Comparison of ENCODE assay signal across 1 cellular context in the genomic region with DNA sequence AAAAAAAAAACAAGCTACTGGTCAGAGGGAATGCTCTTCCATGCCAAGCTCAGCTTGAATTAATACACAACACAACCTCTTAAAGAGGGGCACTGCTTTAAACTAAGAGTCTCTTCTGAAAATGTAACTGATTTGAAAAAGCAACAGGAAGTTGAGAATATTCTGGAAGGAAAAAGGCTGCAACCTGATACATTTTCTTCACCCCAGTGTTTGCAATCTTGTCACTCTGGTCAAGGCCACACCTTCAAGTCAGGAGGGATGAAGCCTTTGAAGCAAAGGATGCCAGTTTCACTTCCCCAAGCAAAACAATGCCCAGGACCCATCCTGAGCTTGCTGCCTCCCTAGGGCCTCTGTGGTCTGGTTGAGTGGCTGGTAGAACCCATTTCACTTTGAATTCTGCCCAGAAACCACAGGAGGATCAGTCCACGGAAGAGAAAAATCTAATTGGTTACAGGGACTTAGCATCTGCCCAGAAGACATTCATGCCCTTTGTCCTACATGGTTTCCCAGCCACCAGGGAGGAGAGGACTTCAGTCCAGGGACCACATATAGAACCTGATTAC.
TF ChIP-seq lines count a peak whose summit lies in the region.

No MANE protein-coding gene starts in this region.

TF ChIP-seq in GM12878, 131 proteins besides CTCF, POLR2A, EP300 and RAD21 (continued from another document and continues in another):
- TF ChIP-seq, protein P1, sequence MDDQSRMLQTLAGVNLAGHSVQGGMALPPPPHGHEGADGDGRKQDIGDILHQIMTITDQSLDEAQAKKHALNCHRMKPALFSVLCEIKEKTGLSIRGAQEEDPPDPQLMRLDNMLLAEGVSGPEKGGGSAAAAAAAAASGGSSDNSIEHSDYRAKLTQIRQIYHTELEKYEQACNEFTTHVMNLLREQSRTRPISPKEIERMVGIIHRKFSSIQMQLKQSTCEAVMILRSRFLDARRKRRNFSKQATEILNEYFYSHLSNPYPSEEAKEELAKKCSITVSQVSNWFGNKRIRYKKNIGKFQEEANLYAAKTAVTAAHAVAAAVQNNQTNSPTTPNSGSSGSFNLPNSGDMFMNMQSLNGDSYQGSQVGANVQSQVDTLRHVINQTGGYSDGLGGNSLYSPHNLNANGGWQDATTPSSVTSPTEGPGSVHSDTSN (IDR thresholded peaks at IDR 0.05; ENCODE audit: insufficient replicate concordance, low read depth, low read length) = no peak
- TF ChIP-seq GATAD2B (conservative IDR thresholded peaks at IDR 0.05; ENCODE audit: low read depth) (peak; percentile 92), TCF7 (IDR thresholded peaks at IDR 0.05; ENCODE audit: borderline replicate concordance) (peak; percentile 37; the same call in 1 of the 2 replicates), ZBED1 (IDR thresholded peaks at IDR 0.05; ENCODE audit: borderline replicate concordance) (no peak), IKZF1 (conservative IDR thresholded peaks at IDR 0.05) (peak; percentile 97), IRF4 (IDR thresholded peaks at IDR 0.05; ENCODE audit: low read depth, low read length) (peak; percentile 72; the same call in 1 of the 2 replicates), TCF3 (IDR thresholded peaks at IDR 0.05; ENCODE audit: borderline replicate concordance, insufficient read depth, low read depth, low read length) (no peak), CBX3 (IDR thresholded peaks at IDR 0.05; ENCODE audit: borderline replicate concordance, low read depth) (no peak), ZNF622 (IDR thresholded peaks at IDR 0.05) (no peak), TCF12 (IDR thresholded peaks at IDR 0.05; ENCODE audit: low read depth, low read length) (no peak), RAD51 (IDR thresholded peaks at IDR 0.05) (no peak), NR2F1 (conservative IDR thresholded peaks at IDR 0.05) (peak; percentile 53; the same call in 1 of the 2 replicates), CBFB (IDR thresholded peaks at IDR 0.05; ENCODE audit: low read depth) (no peak), SPI1 (IDR thresholded peaks at IDR 0.05; ENCODE audit: borderline replicate concordance, insufficient read depth, low read depth, low read length) (peak; percentile 96), ATF7 (IDR thresholded peaks at IDR 0.05; ENCODE audit: low read depth) (peak; percentile 60), CHD1 (IDR thresholded peaks at IDR 0.05; ENCODE audit: low read depth, low read length) (no peak), BACH1 (IDR thresholded peaks at IDR 0.05; ENCODE audit: borderline replicate concordance) (peak; percentile 32; the same call in 1 of the 2 replicates), BHLHE40 (IDR thresholded peaks at IDR 0.05; ENCODE audit: borderline replicate concordance in 1 of 2, low read depth in 2 of 2, low read length in 1 of 2) (peak; percentile 44 to 58; a peak in 2 of 4 replicates), NFIC (IDR thresholded peaks at IDR 0.05; ENCODE audit: low read depth, low read length) (no peak), BRCA1 (IDR thresholded peaks at IDR 0.05; ENCODE audit: low read depth, low read length) (no peak), CREM (IDR thresholded peaks at IDR 0.05; ENCODE audit: low read depth) (no peak), RB1 (IDR thresholded peaks at IDR 0.05; ENCODE audit: borderline replicate concordance) (no peak), SMAD5 (IDR thresholded peaks at IDR 0.05; ENCODE audit: low read depth) (no peak), SRF (IDR thresholded peaks at IDR 0.05; ENCODE audit: low read depth in 2 of 2, low read length in 2 of 2) (0 out of 4 replicates have a peak, but pooled peaks of 1 of the 2 experiments have one; percentile 7), POLR2AphosphoS5 (IDR thresholded peaks at IDR 0.05; ENCODE audit: low read length) (no peak), NR2C2 (IDR thresholded peaks at IDR 0.05; ENCODE audit: borderline replicate concordance, control insufficient read depth, insufficient read length, low read depth) (no peak), CHD2 (IDR thresholded peaks at IDR 0.05; ENCODE audit: borderline replicate concordance, low read depth, low read length) (no peak), SMARCA5 (IDR thresholded peaks at IDR 0.05) (no peak), FOXM1 (IDR thresholded peaks at IDR 0.05; ENCODE audit: low read depth, low read length) (no peak), CEBPB (IDR thresholded peaks at IDR 0.05; ENCODE audit: borderline replicate concordance in 1 of 2, low read depth in 2 of 2, low read length in 2 of 2) (no peak), TARDBP (IDR thresholded peaks at IDR 0.05; ENCODE audit: borderline replicate concordance) (no peak), PAX5 (IDR thresholded peaks at IDR 0.05; ENCODE audit: borderline replicate concordance, low read depth, low read length) (peak; percentile 69; the same call in 1 of the 2 replicates)
- TF ChIP-seq, protein P2, sequence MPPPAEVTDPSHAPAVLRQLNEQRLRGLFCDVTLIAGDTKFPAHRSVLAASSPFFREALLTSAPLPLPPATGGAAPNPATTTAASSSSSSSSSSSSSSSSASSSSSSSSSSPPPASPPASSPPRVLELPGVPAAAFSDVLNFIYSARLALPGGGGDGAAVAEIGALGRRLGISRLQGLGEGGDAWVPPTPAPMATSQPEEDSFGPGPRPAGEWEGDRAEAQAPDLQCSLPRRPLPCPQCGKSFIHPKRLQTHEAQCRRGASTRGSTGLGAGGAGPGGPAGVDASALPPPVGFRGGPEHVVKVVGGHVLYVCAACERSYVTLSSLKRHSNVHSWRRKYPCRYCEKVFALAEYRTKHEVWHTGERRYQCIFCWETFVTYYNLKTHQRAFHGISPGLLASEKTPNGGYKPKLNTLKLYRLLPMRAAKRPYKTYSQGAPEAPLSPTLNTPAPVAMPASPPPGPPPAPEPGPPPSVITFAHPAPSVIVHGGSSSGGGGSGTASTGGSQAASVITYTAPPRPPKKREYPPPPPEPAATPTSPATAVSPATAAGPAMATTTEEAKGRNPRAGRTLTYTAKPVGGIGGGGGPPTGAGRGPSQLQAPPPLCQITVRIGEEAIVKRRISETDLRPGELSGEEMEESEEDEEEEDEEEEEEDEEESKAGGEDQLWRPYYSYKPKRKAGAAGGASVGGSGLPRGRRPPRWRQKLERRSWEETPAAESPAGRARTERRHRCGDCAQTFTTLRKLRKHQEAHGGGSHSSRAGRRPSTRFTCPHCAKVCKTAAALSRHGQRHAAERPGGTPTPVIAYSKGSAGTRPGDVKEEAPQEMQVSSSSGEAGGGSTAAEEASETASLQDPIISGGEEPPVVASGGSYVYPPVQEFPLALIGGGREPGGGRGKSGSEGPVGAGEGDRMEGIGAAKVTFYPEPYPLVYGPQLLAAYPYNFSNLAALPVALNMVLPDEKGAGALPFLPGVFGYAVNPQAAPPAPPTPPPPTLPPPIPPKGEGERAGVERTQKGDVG (CRISPR knock-in tag; IDR thresholded peaks at IDR 0.05) = no peak
- TF ChIP-seq, protein P3, sequence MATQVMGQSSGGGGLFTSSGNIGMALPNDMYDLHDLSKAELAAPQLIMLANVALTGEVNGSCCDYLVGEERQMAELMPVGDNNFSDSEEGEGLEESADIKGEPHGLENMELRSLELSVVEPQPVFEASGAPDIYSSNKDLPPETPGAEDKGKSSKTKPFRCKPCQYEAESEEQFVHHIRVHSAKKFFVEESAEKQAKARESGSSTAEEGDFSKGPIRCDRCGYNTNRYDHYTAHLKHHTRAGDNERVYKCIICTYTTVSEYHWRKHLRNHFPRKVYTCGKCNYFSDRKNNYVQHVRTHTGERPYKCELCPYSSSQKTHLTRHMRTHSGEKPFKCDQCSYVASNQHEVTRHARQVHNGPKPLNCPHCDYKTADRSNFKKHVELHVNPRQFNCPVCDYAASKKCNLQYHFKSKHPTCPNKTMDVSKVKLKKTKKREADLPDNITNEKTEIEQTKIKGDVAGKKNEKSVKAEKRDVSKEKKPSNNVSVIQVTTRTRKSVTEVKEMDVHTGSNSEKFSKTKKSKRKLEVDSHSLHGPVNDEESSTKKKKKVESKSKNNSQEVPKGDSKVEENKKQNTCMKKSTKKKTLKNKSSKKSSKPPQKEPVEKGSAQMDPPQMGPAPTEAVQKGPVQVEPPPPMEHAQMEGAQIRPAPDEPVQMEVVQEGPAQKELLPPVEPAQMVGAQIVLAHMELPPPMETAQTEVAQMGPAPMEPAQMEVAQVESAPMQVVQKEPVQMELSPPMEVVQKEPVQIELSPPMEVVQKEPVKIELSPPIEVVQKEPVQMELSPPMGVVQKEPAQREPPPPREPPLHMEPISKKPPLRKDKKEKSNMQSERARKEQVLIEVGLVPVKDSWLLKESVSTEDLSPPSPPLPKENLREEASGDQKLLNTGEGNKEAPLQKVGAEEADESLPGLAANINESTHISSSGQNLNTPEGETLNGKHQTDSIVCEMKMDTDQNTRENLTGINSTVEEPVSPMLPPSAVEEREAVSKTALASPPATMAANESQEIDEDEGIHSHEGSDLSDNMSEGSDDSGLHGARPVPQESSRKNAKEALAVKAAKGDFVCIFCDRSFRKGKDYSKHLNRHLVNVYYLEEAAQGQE (IDR thresholded peaks at IDR 0.05; ENCODE audit: low read depth, low read length) = no peak
- TF ChIP-seq, protein P4, sequence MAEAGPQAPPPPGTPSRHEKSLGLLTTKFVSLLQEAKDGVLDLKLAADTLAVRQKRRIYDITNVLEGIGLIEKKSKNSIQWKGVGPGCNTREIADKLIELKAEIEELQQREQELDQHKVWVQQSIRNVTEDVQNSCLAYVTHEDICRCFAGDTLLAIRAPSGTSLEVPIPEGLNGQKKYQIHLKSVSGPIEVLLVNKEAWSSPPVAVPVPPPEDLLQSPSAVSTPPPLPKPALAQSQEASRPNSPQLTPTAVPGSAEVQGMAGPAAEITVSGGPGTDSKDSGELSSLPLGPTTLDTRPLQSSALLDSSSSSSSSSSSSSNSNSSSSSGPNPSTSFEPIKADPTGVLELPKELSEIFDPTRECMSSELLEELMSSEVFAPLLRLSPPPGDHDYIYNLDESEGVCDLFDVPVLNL (IDR thresholded peaks at IDR 0.05; ENCODE audit: low read depth, low read length) = no peak
- TF ChIP-seq, protein P5, sequence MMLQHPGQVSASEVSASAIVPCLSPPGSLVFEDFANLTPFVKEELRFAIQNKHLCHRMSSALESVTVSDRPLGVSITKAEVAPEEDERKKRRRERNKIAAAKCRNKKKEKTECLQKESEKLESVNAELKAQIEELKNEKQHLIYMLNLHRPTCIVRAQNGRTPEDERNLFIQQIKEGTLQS (IDR thresholded peaks at IDR 0.05; ENCODE audit: borderline replicate concordance, extremely low read depth, low read depth, low read length) = no peak
- TF ChIP-seq, protein P6, sequence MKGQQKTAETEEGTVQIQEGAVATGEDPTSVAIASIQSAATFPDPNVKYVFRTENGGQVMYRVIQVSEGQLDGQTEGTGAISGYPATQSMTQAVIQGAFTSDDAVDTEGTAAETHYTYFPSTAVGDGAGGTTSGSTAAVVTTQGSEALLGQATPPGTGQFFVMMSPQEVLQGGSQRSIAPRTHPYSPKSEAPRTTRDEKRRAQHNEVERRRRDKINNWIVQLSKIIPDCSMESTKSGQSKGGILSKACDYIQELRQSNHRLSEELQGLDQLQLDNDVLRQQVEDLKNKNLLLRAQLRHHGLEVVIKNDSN (IDR thresholded peaks at IDR 0.05; ENCODE audit: borderline replicate concordance, extremely low read length, insufficient read depth, low read depth, low read length) = no peak
- TF ChIP-seq, protein P7, sequence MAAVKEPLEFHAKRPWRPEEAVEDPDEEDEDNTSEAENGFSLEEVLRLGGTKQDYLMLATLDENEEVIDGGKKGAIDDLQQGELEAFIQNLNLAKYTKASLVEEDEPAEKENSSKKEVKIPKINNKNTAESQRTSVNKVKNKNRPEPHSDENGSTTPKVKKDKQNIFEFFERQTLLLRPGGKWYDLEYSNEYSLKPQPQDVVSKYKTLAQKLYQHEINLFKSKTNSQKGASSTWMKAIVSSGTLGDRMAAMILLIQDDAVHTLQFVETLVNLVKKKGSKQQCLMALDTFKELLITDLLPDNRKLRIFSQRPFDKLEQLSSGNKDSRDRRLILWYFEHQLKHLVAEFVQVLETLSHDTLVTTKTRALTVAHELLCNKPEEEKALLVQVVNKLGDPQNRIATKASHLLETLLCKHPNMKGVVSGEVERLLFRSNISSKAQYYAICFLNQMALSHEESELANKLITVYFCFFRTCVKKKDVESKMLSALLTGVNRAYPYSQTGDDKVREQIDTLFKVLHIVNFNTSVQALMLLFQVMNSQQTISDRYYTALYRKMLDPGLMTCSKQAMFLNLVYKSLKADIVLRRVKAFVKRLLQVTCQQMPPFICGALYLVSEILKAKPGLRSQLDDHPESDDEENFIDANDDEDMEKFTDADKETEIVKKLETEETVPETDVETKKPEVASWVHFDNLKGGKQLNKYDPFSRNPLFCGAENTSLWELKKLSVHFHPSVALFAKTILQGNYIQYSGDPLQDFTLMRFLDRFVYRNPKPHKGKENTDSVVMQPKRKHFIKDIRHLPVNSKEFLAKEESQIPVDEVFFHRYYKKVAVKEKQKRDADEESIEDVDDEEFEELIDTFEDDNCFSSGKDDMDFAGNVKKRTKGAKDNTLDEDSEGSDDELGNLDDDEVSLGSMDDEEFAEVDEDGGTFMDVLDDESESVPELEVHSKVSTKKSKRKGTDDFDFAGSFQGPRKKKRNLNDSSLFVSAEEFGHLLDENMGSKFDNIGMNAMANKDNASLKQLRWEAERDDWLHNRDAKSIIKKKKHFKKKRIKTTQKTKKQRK (IDR thresholded peaks at IDR 0.05; ENCODE audit: low read depth, low read length) = no peak
- TF ChIP-seq, protein P8, sequence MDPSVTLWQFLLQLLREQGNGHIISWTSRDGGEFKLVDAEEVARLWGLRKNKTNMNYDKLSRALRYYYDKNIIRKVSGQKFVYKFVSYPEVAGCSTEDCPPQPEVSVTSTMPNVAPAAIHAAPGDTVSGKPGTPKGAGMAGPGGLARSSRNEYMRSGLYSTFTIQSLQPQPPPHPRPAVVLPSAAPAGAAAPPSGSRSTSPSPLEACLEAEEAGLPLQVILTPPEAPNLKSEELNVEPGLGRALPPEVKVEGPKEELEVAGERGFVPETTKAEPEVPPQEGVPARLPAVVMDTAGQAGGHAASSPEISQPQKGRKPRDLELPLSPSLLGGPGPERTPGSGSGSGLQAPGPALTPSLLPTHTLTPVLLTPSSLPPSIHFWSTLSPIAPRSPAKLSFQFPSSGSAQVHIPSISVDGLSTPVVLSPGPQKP (IDR thresholded peaks at IDR 0.05; ENCODE audit: low read depth, low read length) = no peak
- TF ChIP-seq, protein P9, sequence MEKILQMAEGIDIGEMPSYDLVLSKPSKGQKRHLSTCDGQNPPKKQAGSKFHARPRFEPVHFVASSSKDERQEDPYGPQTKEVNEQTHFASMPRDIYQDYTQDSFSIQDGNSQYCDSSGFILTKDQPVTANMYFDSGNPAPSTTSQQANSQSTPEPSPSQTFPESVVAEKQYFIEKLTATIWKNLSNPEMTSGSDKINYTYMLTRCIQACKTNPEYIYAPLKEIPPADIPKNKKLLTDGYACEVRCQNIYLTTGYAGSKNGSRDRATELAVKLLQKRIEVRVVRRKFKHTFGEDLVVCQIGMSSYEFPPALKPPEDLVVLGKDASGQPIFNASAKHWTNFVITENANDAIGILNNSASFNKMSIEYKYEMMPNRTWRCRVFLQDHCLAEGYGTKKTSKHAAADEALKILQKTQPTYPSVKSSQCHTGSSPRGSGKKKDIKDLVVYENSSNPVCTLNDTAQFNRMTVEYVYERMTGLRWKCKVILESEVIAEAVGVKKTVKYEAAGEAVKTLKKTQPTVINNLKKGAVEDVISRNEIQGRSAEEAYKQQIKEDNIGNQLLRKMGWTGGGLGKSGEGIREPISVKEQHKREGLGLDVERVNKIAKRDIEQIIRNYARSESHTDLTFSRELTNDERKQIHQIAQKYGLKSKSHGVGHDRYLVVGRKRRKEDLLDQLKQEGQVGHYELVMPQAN (conservative IDR thresholded peaks at IDR 0.05) = no peak
